16 cellular contexts compared by ENCODE assay signal in the genomic region with DNA sequence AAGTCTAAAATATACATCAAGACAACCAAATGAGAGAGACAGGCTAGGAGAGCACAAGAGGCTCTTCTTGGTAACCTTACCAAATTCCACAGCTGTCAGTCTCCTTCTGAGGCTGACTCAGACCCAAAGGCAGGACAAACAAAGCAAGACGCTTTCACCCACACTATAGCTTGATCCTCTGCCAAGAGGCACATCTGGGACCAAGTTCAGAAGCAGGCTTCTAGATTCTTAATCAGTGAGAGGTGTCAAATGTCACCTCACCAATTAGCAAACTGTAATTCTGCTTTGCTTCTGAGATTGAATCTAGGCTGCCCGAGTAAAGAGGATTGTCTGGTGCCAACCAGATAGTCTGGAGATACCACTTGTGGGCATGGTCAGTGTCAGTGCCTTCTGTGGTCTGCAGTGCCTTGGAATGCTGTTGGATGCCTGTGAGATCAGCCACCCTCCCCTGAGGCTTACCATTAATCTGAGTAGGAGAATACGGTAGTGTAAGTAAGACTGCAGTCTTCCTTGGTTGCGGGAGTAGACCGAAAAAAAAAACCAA.
DNase-seq lines count a peak whose midpoint lies in the region; ATAC-seq and TF ChIP-seq lines count a peak whose summit lies in the region.
"Had no signal": no experiment of that assay in that cellular context is flagged by ENCODE, and none has a peak within 500 bp of the region (broad histone marks: within the 10 kb centered on the region; RNA-seq: fewer than 3 reads in every experiment).

No MANE protein-coding gene starts in this region.

- DNase-seq in H4 (ENCODE audit: low spot score): peak; percentile 71
- peak; percentile 92 for DNase-seq in RPMI7951 (ENCODE audit: low read depth)
- peak; percentile 50 to 84 for DNase-seq in fibroblast of lung (ENCODE audit: low read depth in 2 of 2)
- no peak for DNase-seq in smooth muscle cell (lab: John Stamatoyannopoulos, UW; ENCODE audit: unreplicated experiment)
- DNase-seq in NCI-H187 treated with DMSO at 0.1 percent for 48 hours (lab: John Stamatoyannopoulos, UW): no peak
- DNase-seq in suprapubic skin (ENCODE audit: low spot score in 2 of 2): no peak
- no peak for DNase-seq in NCI-H748 (lab: John Stamatoyannopoulos, UW; ENCODE audit: unreplicated experiment)
- DNase-seq: activated CD4-positive, CD25-positive, alpha-beta regulatory T cell; activated T-cell treated with anti-CD3 and anti-CD28 coated beads for 4 hours; body of pancreas; DMS79 treated with DMSO at 0.1 percent for 48 hours; NCI-H345; Right ventricle myocardium superior; transverse colon had no signal

- H2AFZ ChIP-seq in fibroblast of lung (ENCODE audit: low read length) (no peak overlapping the region), smooth muscle cell (ENCODE audit: low read depth) (no peak overlapping the region)

- no peak for ATAC-seq in GM21619 (IDR thresholded peaks at IDR 0.05; ENCODE audit: unreplicated experiment)
- ATAC-seq: body of pancreas had no signal

- H3K4me2 ChIP-seq in fibroblast of lung (ENCODE audit: extremely low read depth, insufficient read depth, low read length): peak overlapping the region; percentile 32
- H3K4me2 ChIP-seq in smooth muscle cell: peak overlapping the region; percentile 68

- no peaks in the 10 kb centered on the region for H3K27me3 ChIP-seq in fibroblast of lung (ENCODE audit: control insufficient read depth, insufficient read depth, low read length)
- no peaks in the 10 kb centered on the region for H3K27me3 ChIP-seq in smooth muscle cell (ENCODE audit: low read depth)
- no peaks in the 10 kb centered on the region for H3K27me3 ChIP-seq in suprapubic skin
- H3K27me3 ChIP-seq: body of pancreas, transverse colon had no signal

- H3K9ac ChIP-seq in fibroblast of lung (ENCODE audit: insufficient read depth, low read length) (no peak overlapping the region), smooth muscle cell (ENCODE audit: low read depth) (no peak overlapping the region)

- peaks cover 25% of the 10 kb centered on the region for H3K4me1 ChIP-seq in fibroblast of lung (ENCODE audit: control insufficient read depth, extremely low read depth, insufficient read depth, low read length)
- H3K4me1 ChIP-seq in smooth muscle cell (ENCODE audit: low read depth): peaks cover 7% of the 10 kb centered on the region
- no peaks in the 10 kb centered on the region for H3K4me1 ChIP-seq in suprapubic skin
- H3K4me1 ChIP-seq: body of pancreas had no signal

- WGBS in smooth muscle cell (ENCODE audit: low lambda C conversion rate): 5% methylated on average over 5 of the region's 5 CpGs
- whole genome bisulfite sequencing in suprapubic skin: 60% methylated on average over 5 of the region's 5 CpGs

- H3K27ac ChIP-seq in fibroblast of lung (ENCODE audit: insufficient read depth, low read length) (peak overlapping the region; percentile 49), smooth muscle cell (ENCODE audit: low read depth) (peak overlapping the region; percentile 39), suprapubic skin (no peak overlapping the region)
- H3K27ac ChIP-seq: body of pancreas, skin epidermis, transverse colon had no signal

- H3K4me3 ChIP-seq in fibroblast of lung (replicated peaks in 1 of 4; ENCODE audit: control extremely low read depth in 1 of 4, insufficient read depth in 1 of 4, low read depth in 3 of 4, low read length in 4 of 4) (no peak overlapping the region), smooth muscle cell (no peak overlapping the region), suprapubic skin (no peak overlapping the region)
- H3K4me3 ChIP-seq: body of pancreas, skin epidermis, transverse colon had no signal

- no peaks in the 10 kb centered on the region for H3K9me3 ChIP-seq in fibroblast of lung (ENCODE audit: control insufficient read depth, insufficient read depth, low read depth, low read length)
- no peaks in the 10 kb centered on the region for H3K9me3 ChIP-seq in smooth muscle cell (replicated peaks; ENCODE audit: low read depth)
- H3K9me3 ChIP-seq in suprapubic skin: no peaks in the 10 kb centered on the region
- H3K9me3 ChIP-seq: body of pancreas, transverse colon had no signal

- no peaks in the 10 kb centered on the region for H4K20me1 ChIP-seq in fibroblast of lung (ENCODE audit: control insufficient read depth, extremely low read depth, insufficient read depth, low read length)
- no peaks in the 10 kb centered on the region for H4K20me1 ChIP-seq in smooth muscle cell (ENCODE audit: low read depth)

- no peak for TF ChIP-seq EP300 in suprapubic skin (IDR thresholded peaks at IDR 0.05)

- TF ChIP-seq POLR2A in suprapubic skin (IDR thresholded peaks at IDR 0.05): no peak

- H3K79me2 ChIP-seq in fibroblast of lung (ENCODE audit: control insufficient read depth, insufficient read depth, low read length) (no peaks in the 10 kb centered on the region), smooth muscle cell (ENCODE audit: low read depth) (no peaks in the 10 kb centered on the region)

- no peak for TF ChIP-seq CTCF in fibroblast of lung (conservative IDR thresholded peaks at IDR 0.05 in 1 of 2, IDR thresholded peaks at IDR 0.05 in 1 of 2; ENCODE audit: low read depth in 1 of 2, low read length in 2 of 2)
- no peak for TF ChIP-seq CTCF in smooth muscle cell (IDR thresholded peaks at IDR 0.05; ENCODE audit: borderline replicate concordance, insufficient read depth, poor library complexity, severe bottlenecking)
- TF ChIP-seq CTCF in suprapubic skin (IDR thresholded peaks at IDR 0.05): no peak

- peaks cover 20% of the 10 kb centered on the region for H3F3A ChIP-seq in smooth muscle cell (ENCODE audit: low read depth)

- H3K36me3 ChIP-seq in fibroblast of lung (ENCODE audit: control insufficient read depth, insufficient read depth, low read length): peaks cover 1% of the 10 kb centered on the region
- no peaks in the 10 kb centered on the region for H3K36me3 ChIP-seq in smooth muscle cell (ENCODE audit: low read depth)
- H3K36me3 ChIP-seq in suprapubic skin: no peaks in the 10 kb centered on the region
- H3K36me3 ChIP-seq: transverse colon had no signal

Comparison
In these comparisons a context has a peak if more than half of its experiments do, and no peak if none do; other contexts are left out.
1. DNase-seq: peak in H4 (single experiment), RPMI7951 (single experiment) and fibroblast of lung (2 of 2); none in smooth muscle cell (single experiment), NCI-H187 treated with DMSO at 0.1 percent for 48 hours (single experiment), suprapubic skin (0 of 2) and NCI-H748 (single experiment).